Comparison of ENCODE assay signal across 14 cellular contexts in the genomic region with DNA sequence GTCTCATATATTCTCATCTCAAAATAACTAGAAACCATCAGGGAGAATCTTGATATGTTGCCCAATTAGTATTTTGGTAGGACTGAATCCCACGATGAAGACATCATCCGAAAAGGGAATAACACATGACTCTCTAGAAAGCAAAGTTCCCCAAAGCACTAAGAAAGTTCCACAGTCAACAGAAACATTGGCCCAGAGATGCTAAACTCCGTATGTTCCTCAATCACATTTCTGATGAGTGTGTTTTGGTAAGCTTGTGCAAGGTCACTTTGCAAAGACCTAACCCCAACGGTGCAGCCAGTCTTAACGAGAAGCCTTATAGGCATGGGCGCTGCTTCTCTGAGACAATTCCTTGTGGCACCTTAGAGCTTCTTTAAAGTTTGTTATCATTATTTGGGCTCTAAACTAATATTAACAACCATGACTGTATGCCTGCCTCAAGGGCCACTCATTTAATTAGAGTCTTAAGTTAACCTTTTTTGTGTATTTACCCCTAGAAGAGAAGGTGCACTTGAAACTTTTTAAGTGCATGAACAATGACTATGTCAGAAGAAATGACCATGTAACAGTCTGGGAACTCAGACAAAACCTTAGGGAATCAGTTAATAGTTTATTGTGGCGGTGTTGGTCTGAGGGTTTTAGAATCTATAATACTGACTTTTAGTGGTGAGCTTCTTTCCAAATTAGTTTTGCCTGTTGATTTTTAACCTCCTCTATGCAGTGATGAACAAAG.
DNase-seq lines count a peak whose midpoint lies in the region; ATAC-seq and TF ChIP-seq lines count a peak whose summit lies in the region.
"Had no signal": no experiment of that assay in that cellular context is flagged by ENCODE, and none has a peak within 500 bp of the region (broad histone marks: within the 10 kb centered on the region; RNA-seq: fewer than 3 reads in every experiment).

No MANE protein-coding gene starts in this region.

- H3K36me3 ChIP-seq in Karpas-422 (ENCODE audit: insufficient read depth, low read length) (no peaks in the 10 kb centered on the region), gastroesophageal sphincter (no peaks in the 10 kb centered on the region)

- no peak for TF ChIP-seq POLR2A in gastroesophageal sphincter (IDR thresholded peaks at IDR 0.05)

- no peaks in the 10 kb centered on the region for H4K20me1 ChIP-seq in Karpas-422 (ENCODE audit: insufficient read depth, low read depth, low read length)

- peak; percentile 46 for ATAC-seq in gastroesophageal sphincter
- ATAC-seq in GM19328 (IDR thresholded peaks at IDR 0.05; ENCODE audit: unreplicated experiment): no peak
- ATAC-seq: GM12878, GM23338 had no signal

- 83 to 91% methylated on average over 7 of the region's 7 CpGs for WGBS in gastroesophageal sphincter (ENCODE audit: low coverage in 1 of 2), 2 donors

- H3K9me3 ChIP-seq in Karpas-422 (ENCODE audit: low read length): no peaks in the 10 kb centered on the region
- H3K9me3 ChIP-seq in gastroesophageal sphincter: no peaks in the 10 kb centered on the region

- TF ChIP-seq EP300 in gastroesophageal sphincter (IDR thresholded peaks at IDR 0.05): no peak

- no peak overlapping the region for H3K4me3 ChIP-seq in Karpas-422 (ENCODE audit: low read length)
- H3K4me3 ChIP-seq in gastroesophageal sphincter: no peak overlapping the region
- H3K4me3 ChIP-seq: GM12878, GM23338 had no signal

- no peaks in the 10 kb centered on the region for H3K9me2 ChIP-seq in Karpas-422 (replicated peaks; ENCODE audit: insufficient read depth, low read length)

- DNase-seq in Karpas-422 (no peak), medulla oblongata (ENCODE audit: extremely low spot score) (peak; percentile 60), renal cortical epithelial cell (ENCODE audit: low read depth) (peak; percentile 62), SKM-1 treated with dmso at 0.1 percent for 144 hours (lab: John Stamatoyannopoulos, UW; ENCODE audit: unreplicated experiment) (no peak), AG08396 (ENCODE audit: low spot score) (no peak)
- DNase-seq: 8988T; C1 segment of cervical spinal cord; CD4-positive, alpha-beta T cell; DMS79; H7 had no signal

- H3K79me2 ChIP-seq in Karpas-422 (ENCODE audit: low read length): no peaks in the 10 kb centered on the region

- no peak for TF ChIP-seq CTCF in gastroesophageal sphincter (IDR thresholded peaks at IDR 0.05)

- H3K27me3 ChIP-seq in Karpas-422 (ENCODE audit: low read length): no peaks in the 10 kb centered on the region
- no peaks in the 10 kb centered on the region for H3K27me3 ChIP-seq in gastroesophageal sphincter

- H2AFZ ChIP-seq in Karpas-422 (ENCODE audit: low read length): peak overlapping the region; percentile 28; the same call in 1 of the 2 replicates
- H2AFZ ChIP-seq: GM23338 had no signal

- H3K4me2 ChIP-seq in Karpas-422 (ENCODE audit: low read depth, low read length, poor library complexity, severe bottlenecking): no peak overlapping the region
- H3K4me2 ChIP-seq: GM23338 had no signal

- H3K4me1 ChIP-seq in Karpas-422 (ENCODE audit: low read length): peaks cover 35% of the 10 kb centered on the region
- no peaks in the 10 kb centered on the region for H3K4me1 ChIP-seq in gastroesophageal sphincter

- H3K9ac ChIP-seq in Karpas-422 (ENCODE audit: low read length): no peak overlapping the region

- H3K27ac ChIP-seq in Karpas-422 (ENCODE audit: low read length): no peak overlapping the region
- no peak overlapping the region for H3K27ac ChIP-seq in gastroesophageal sphincter

Comparison
In these comparisons a context has a peak if more than half of its experiments do, and no peak if none do; other contexts are left out.
1. DNase-seq: peak in medulla oblongata (single experiment) and renal cortical epithelial cell (single experiment); none in Karpas-422 (single experiment), SKM-1 treated with dmso at 0.1 percent for 144 hours (single experiment) and AG08396 (single experiment).